In the genomic region with DNA sequence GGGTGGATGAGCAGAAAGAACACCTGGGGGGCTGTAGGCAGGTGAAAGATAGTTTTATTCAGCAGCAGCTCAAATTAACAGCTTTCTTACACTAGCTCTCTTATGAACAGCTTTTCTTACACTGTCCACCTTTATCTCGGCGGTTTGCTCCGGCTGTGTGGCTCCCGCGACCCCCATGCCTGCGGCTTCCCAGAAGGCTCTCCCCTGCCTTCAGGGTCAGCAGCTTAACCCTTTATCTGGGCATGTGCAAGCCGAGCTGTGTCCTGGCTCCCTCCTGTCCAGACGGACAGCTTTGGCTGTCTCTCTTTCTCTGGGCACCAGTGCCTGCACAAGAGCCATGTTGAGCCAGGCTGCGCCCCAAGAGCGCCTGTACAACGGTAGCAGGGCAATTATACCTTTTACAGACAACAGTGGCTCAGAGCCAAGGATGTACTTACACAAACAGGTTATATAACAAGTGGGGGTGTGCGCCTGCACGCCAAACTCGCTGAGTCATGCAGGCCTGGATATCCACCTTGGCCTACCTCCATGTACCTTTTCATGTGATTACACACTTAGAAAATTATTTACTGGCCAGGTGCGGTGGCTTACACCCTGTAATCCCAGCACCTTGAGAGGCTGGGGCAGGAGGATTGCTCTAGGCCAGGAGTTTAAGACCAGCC, we compare ENCODE assay signal across 14 cellular contexts. TPM values are rescaled to one million over a fixed set of nuclear protein-coding genes. Genes with fewer than 3 reads are reported as not detected.
DNase-seq lines count a peak whose midpoint lies in the region; ATAC-seq and TF ChIP-seq lines count a peak whose summit lies in the region.
"Had no signal": no experiment of that assay in that cellular context is flagged by ENCODE, and none has a peak within 500 bp of the region (broad histone marks: within the 10 kb centered on the region; RNA-seq: fewer than 3 reads in every experiment).

No MANE protein-coding gene starts in this region.

- peak overlapping the region; percentile 74 for H3K27ac ChIP-seq in HCT116 (ENCODE audit: low read depth, low read length)
- no peak overlapping the region for H3K27ac ChIP-seq in endodermal cell (ENCODE audit: low read depth, low read length)
- H3K27ac ChIP-seq in prostate gland = no peak overlapping the region
- H3K27ac ChIP-seq in ascending aorta = no peak overlapping the region
- H3K27ac ChIP-seq: lower lobe of right lung had no signal

- H3K79me2 ChIP-seq in HCT116 (ENCODE audit: insufficient read depth, low read length) = peaks cover 37% of the 10 kb centered on the region

- intact Hi-C loops in HCT116 (cut with micrococcal nuclease) = no loop called here
- intact Hi-C loops in prostate gland (cut with DNase I) = no loop called here
- intact Hi-C loops in ascending aorta (cut with DNase I) = no loop called here

- CTCF ChIA-PET in HCT116 (lab: Charles Lee) = interaction anchor here (1.3 kb wide), 1 partner anchor 1121 kb away, joined by 3 read pairs; no protein-coding TSS in a partner anchor

- no TSS peak for BruUV-seq in HCT116 (replicated peaks; lab: Mats Ljungman, UMichigan)

- H3K4me1 Mint-ChIP-seq in endodermal cell = peaks cover 2% of the 10 kb centered on the region
- H3K4me1 Mint-ChIP-seq: IgD-negative memory B cell had no signal

- H3K4me3 ChIP-seq in HCT116 (replicated peaks in 1 of 2; ENCODE audit: low read depth in 1 of 2, low read length in 2 of 2) = peak overlapping the region in 1 of 2 experiments; percentile 27; a peak in 2 of 4 replicates
- no peak overlapping the region for H3K4me3 ChIP-seq in endodermal cell (ENCODE audit: low read length)
- no peak overlapping the region for H3K4me3 ChIP-seq in prostate gland
- H3K4me3 ChIP-seq in ascending aorta = no peak overlapping the region
- H3K4me3 ChIP-seq: lower lobe of right lung had no signal

- no peak overlapping the region for H3K4me3 Mint-ChIP-seq in endodermal cell
- H3K4me3 Mint-ChIP-seq: activated naive CD8-positive, alpha-beta T cell treated with anti-CD3 and anti-CD28 coated beads, Interleukin-2, amount 10 ng/mL, durations not matched to agents 7 days and 5 days had no signal

- no peaks in the 10 kb centered on the region for H3K9me2 ChIP-seq in HCT116 (ENCODE audit: insufficient read depth)

- peak overlapping the region; percentile 47 for H3K9ac ChIP-seq in HCT116 (ENCODE audit: low read length)
- H3K9ac ChIP-seq in endodermal cell (ENCODE audit: extremely low read depth, low read length, poor library complexity, severe bottlenecking) = no peak overlapping the region

- RAD21 ChIA-PET in HCT116 (lab: Charles Lee; ENCODE audit: low non-redundant PET in 1 of 2, low total read pairs in 2 of 2, uncharacterized antibody in 2 of 2, unreplicated experiment in 2 of 2) = interaction anchor here in 1 of 2 experiments (0.7 kb wide), 1 partner anchor 189 kb away, joined by 3 read pairs; no protein-coding TSS in a partner anchor

- no peaks in the 10 kb centered on the region for H4K20me1 ChIP-seq in HCT116 (ENCODE audit: insufficient read depth)

- no peaks in the 10 kb centered on the region for H3K27me3 Mint-ChIP-seq in endodermal cell (ENCODE audit: insufficient read depth)
- H3K27me3 Mint-ChIP-seq: activated naive CD8-positive, alpha-beta T cell treated with anti-CD3 and anti-CD28 coated beads, Interleukin-2, amount 10 ng/mL, durations not matched to agents 7 days and 5 days; IgD-negative memory B cell had no signal

- H3K36me3 Mint-ChIP-seq in endodermal cell (ENCODE audit: low read depth) = peaks cover 27% of the 10 kb centered on the region

- 96 to 97% methylated on average over 10 to 15 of the region's 15 CpGs for WGBS in endodermal cell (ENCODE audit: insufficient coverage in 1 of 2, insufficient read length in 1 of 2), 2 experiments
- WGBS in prostate gland = 85% methylated on average over 15 of the region's 15 CpGs

- TF ChIP-seq RAD21 in HCT116 (IDR thresholded peaks at IDR 0.05; ENCODE audit: low read depth) = no peak

- H3K27ac Mint-ChIP-seq in endodermal cell = peak overlapping the region; percentile 71
- H3K27ac Mint-ChIP-seq: activated naive CD8-positive, alpha-beta T cell treated with anti-CD3 and anti-CD28 coated beads, Interleukin-2, amount 10 ng/mL, durations not matched to agents 7 days and 5 days; IgD-negative memory B cell had no signal

- TF ChIP-seq CTCF in HCT116 (IDR thresholded peaks at IDR 0.05 in 2 of 3, conservative IDR thresholded peaks at IDR 0.05 in 1 of 3; ENCODE audit: borderline replicate concordance in 1 of 3, insufficient read depth in 1 of 3, low read depth in 2 of 3, low read length in 2 of 3) (no peak), endodermal cell (conservative IDR thresholded peaks at IDR 0.05) (no peak), prostate gland (IDR thresholded peaks at IDR 0.05) (no peak), ascending aorta (IDR thresholded peaks at IDR 0.05) (no peak)

- H3K36me3 ChIP-seq in HCT116 (ENCODE audit: control insufficient read depth in 1 of 2, insufficient read depth in 2 of 2, low read length in 2 of 2) = peaks cover 3 to 12% of the 10 kb centered on the region in 2 experiments; a peak in 3 of 4 replicates
- peaks cover 49% of the 10 kb centered on the region for H3K36me3 ChIP-seq in endodermal cell (ENCODE audit: control insufficient read depth, insufficient read depth, low read length)
- no peaks in the 10 kb centered on the region for H3K36me3 ChIP-seq in prostate gland
- peaks cover 3 to 29% of the 10 kb centered on the region in 2 donors for H3K36me3 ChIP-seq in ascending aorta

- H2AFZ ChIP-seq in HCT116 (ENCODE audit: low read depth, low read length, poor library complexity, severe bottlenecking) = no peak overlapping the region

- ATAC-seq in HCT116 = peak; percentile 85

- POLR2A ChIA-PET in HCT116 (lab: Charles Lee) = interaction anchor here (1.1 to 1.5 kb wide), 2 partner anchors 12 to 49 kb away, joined by 3 read pairs; no protein-coding TSS in a partner anchor

- H3K9me3 Mint-ChIP-seq in endodermal cell = no peaks in the 10 kb centered on the region
- H3K9me3 Mint-ChIP-seq: activated naive CD8-positive, alpha-beta T cell treated with anti-CD3 and anti-CD28 coated beads, Interleukin-2, amount 10 ng/mL, durations not matched to agents 7 days and 5 days; IgD-negative memory B cell had no signal

- peak; percentile 77 for DNase-seq in HCT116 (ENCODE audit: low read depth, low spot score)
- DNase-seq in NCI-H2107 (lab: John Stamatoyannopoulos, UW) = peak; percentile 61
- DNase-seq in endodermal cell = no peak
- peak; percentile 12 for DNase-seq in prostate gland (ENCODE audit: low spot score)
- DNase-seq in stimulated activated CD4-positive, alpha-beta T cell treated with anti-CD3 and anti-CD28 coated beads, Interleukin-2, amount 100 ng/mL, for 24 hours = no peak
- no peak for DNase-seq in activated CD4-positive, CD25-positive, alpha-beta regulatory T cell treated with anti-CD3 and anti-CD28 coated beads, Interleukin-2, amount 50 U/mL, for 72 hours
- DNase-seq in NCI-H774 (lab: John Stamatoyannopoulos, UW) = no peak
- DNase-seq in ascending aorta (ENCODE audit: low spot score in 2 of 2) = no peak
- DNase-seq: activated naive CD8-positive, alpha-beta T cell treated with anti-CD3 and anti-CD28 coated beads, Interleukin-2, amount 10 ng/mL, durations not matched to agents 7 days and 5 days; GOT3; lower lobe of right lung; NCI-H524 had no signal

- H3K27me3 ChIP-seq in HCT116 (ENCODE audit: insufficient read depth, low read length) (no peaks in the 10 kb centered on the region), endodermal cell (ENCODE audit: control insufficient read depth, insufficient read depth, low read length, poor library complexity, severe bottlenecking) (no peaks in the 10 kb centered on the region), prostate gland (replicated peaks; ENCODE audit: insufficient read depth) (no peaks in the 10 kb centered on the region), ascending aorta (no peaks in the 10 kb centered on the region)

- H3K4me2 ChIP-seq in HCT116 (ENCODE audit: low read length) = peak overlapping the region; percentile 72

- H3K9me3 ChIP-seq in HCT116 (ENCODE audit: control insufficient read depth in 1 of 2, insufficient read depth in 1 of 2, low read depth in 1 of 2, low read length in 2 of 2) (no peaks in the 10 kb centered on the region), endodermal cell (ENCODE audit: control insufficient read depth, low read length) (no peaks in the 10 kb centered on the region), prostate gland (no peaks in the 10 kb centered on the region), ascending aorta (no peaks in the 10 kb centered on the region)
- H3K9me3 ChIP-seq: lower lobe of right lung had no signal

- H3K4me1 ChIP-seq in HCT116 (ENCODE audit: control insufficient read depth in 1 of 2, insufficient read depth in 2 of 2, low read length in 2 of 2) = peaks cover 48 to 50% of the 10 kb centered on the region in 2 experiments
- H3K4me1 ChIP-seq in endodermal cell (ENCODE audit: control insufficient read depth, insufficient read depth, low read length) = no peaks in the 10 kb centered on the region
- no peaks in the 10 kb centered on the region for H3K4me1 ChIP-seq in prostate gland (replicated peaks)
- H3K4me1 ChIP-seq in ascending aorta = peaks cover 4 to 19% of the 10 kb centered on the region in 2 donors

- TF ChIP-seq POLR2A in HCT116 (IDR thresholded peaks at IDR 0.05; ENCODE audit: borderline replicate concordance, extremely low read depth, insufficient read depth, insufficient read length) = no peak
- no peak for TF ChIP-seq POLR2A in prostate gland (IDR thresholded peaks at IDR 0.05)

RNA-seq across cellular contexts. Expression of gene KLHL42, which starts 28.5 kb away (rescaled TPM):
- total RNA-seq in HCT116 (2021; ENCODE audit: unreplicated experiment) (21.5 TPM), endodermal cell (10 to 100 TPM; 30.4 to 53.0 TPM), prostate gland (10 to 100 TPM; 19.1 to 79.9 TPM), ascending aorta (36.7 TPM)
- polyA plus RNA-seq in HCT116 (2012) = 9.8 and 10.2 TPM in 2 replicates
- 17.2 TPM for polyA plus RNA-seq in endodermal cell (2013, experiment 1 of 2)
- polyA plus RNA-seq in endodermal cell (2013, experiment 2 of 2) = 16.7 TPM

RNA-seq across cellular contexts. Expression of gene MANSC4, which starts 28.5 kb away (rescaled TPM):
- total RNA-seq in HCT116 (2021; ENCODE audit: unreplicated experiment) (not detected), endodermal cell (not detected), prostate gland (not detected), ascending aorta (not detected)
- not detected in 2 replicates for polyA plus RNA-seq in HCT116 (2012)
- polyA plus RNA-seq in endodermal cell (2013, experiment 1 of 2) = not detected
- polyA plus RNA-seq in endodermal cell (2013, experiment 2 of 2) = not detected
- total RNA-seq: activated naive CD8-positive, alpha-beta T cell treated with anti-CD3 and anti-CD28 coated beads, Interleukin-2, amount 10 ng/mL, durations not matched to agents 7 days and 5 days; dermis microvascular lymphatic vessel endothelial cell; lower lobe of right lung had no signal

RNA-seq across cellular contexts. Expression of gene MRPS35, which starts 40.9 kb away (rescaled TPM):
- total RNA-seq in HCT116 (2021; ENCODE audit: unreplicated experiment) = 55.4 TPM
- 23.6 and 32.0 TPM in 2 replicates for polyA plus RNA-seq in HCT116 (2012)
- total RNA-seq in endodermal cell = 10 to 100 TPM; 33.7 to 62.6 TPM
- 48.6 TPM for polyA plus RNA-seq in endodermal cell (2013, experiment 1 of 2)
- polyA plus RNA-seq in endodermal cell (2013, experiment 2 of 2) = 44.9 TPM
- 10 to 100 TPM; 56.1 to 69.6 TPM for total RNA-seq in prostate gland
- 2.7 TPM for total RNA-seq in ascending aorta

RNA-seq across cellular contexts. Expression of gene REP15, which starts 55.3 kb away (rescaled TPM):
- total RNA-seq in HCT116 (2021; ENCODE audit: unreplicated experiment) (0.86 TPM), endodermal cell (1 to 10 TPM; 2.4 to 7.6 TPM), prostate gland (1 to 10 TPM in 1 of 2 donors, under 1 TPM in 1; 0.18 to 2.4 TPM), ascending aorta (not detected)
- 0.14 and 0.36 TPM in 2 replicates for polyA plus RNA-seq in HCT116 (2012)
- polyA plus RNA-seq in endodermal cell (2013, experiment 1 of 2) = 0.93 TPM
- 0.79 TPM for polyA plus RNA-seq in endodermal cell (2013, experiment 2 of 2)
- polyA plus RNA-seq: IgD-negative memory B cell had no signal

Comparison
In these comparisons a context has a peak if more than half of its experiments do, and no peak if none do; other contexts are left out.
1. DNase-seq: peak in HCT116 (single experiment), NCI-H2107 (single experiment) and prostate gland (single experiment); none in endodermal cell (single experiment), stimulated activated CD4-positive, alpha-beta T cell treated with anti-CD3 and anti-CD28 coated beads, Interleukin-2, amount 100 ng/mL, for 24 hours (0 of 2), activated CD4-positive, CD25-positive, alpha-beta regulatory T cell treated with anti-CD3 and anti-CD28 coated beads, Interleukin-2, amount 50 U/mL, for 72 hours (single experiment), NCI-H774 (single experiment) and ascending aorta (0 of 2).